1 cellular context compared by ENCODE assay signal in the genomic region with DNA sequence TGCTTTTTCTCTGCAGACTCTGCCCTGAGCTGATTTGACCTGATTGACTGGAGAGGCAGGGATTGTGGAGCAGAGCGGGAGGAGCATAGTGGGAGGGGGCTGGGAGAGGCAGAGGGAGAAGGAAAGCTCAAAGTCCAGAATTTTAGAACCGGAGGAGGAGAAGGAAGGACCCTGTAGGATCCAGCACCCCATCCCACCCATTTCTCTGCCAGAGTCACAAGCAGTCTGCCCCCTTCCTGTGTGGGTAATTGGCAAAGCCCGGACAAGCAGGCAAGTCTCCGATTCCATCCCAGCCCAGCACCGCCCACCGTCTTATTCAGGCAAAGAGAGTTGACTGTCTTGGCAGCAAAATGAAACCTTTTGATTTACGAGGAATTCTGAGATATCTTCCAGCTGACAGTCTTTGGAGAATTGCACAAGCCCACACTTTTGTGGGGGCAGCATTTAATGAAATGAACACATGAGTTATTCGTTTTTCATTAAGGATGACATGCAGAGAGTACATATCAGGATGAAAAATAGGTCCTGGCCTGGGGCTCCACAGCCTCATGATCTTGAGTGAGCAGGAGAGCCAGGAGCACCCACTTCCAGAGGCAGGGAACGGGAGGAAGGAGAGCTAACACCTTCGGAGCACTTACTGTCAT.
TF ChIP-seq lines count a peak whose summit lies in the region.

No MANE protein-coding gene starts in this region.

TF ChIP-seq in HepG2, 621 proteins besides CTCF, POLR2A, EP300 and RAD21 (continued from another document):
- TF ChIP-seq, protein P1, sequence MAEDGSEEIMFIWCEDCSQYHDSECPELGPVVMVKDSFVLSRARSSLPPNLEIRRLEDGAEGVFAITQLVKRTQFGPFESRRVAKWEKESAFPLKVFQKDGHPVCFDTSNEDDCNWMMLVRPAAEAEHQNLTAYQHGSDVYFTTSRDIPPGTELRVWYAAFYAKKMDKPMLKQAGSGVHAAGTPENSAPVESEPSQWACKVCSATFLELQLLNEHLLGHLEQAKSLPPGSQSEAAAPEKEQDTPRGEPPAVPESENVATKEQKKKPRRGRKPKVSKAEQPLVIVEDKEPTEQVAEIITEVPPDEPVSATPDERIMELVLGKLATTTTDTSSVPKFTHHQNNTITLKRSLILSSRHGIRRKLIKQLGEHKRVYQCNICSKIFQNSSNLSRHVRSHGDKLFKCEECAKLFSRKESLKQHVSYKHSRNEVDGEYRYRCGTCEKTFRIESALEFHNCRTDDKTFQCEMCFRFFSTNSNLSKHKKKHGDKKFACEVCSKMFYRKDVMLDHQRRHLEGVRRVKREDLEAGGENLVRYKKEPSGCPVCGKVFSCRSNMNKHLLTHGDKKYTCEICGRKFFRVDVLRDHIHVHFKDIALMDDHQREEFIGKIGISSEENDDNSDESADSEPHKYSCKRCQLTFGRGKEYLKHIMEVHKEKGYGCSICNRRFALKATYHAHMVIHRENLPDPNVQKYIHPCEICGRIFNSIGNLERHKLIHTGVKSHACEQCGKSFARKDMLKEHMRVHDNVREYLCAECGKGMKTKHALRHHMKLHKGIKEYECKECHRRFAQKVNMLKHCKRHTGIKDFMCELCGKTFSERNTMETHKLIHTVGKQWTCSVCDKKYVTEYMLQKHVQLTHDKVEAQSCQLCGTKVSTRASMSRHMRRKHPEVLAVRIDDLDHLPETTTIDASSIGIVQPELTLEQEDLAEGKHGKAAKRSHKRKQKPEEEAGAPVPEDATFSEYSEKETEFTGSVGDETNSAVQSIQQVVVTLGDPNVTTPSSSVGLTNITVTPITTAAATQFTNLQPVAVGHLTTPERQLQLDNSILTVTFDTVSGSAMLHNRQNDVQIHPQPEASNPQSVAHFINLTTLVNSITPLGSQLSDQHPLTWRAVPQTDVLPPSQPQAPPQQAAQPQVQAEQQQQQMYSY (CRISPR knock-in tag; IDR thresholded peaks at IDR 0.05), result peak; percentile 84
- TF ChIP-seq HES4 (CRISPR knock-in tag; IDR thresholded peaks at IDR 0.05; ENCODE audit: borderline replicate concordance), result no peak
- TF ChIP-seq TAF15 (IDR thresholded peaks at IDR 0.05; ENCODE audit: low read depth, low read length, poor library complexity, severe bottlenecking), result no peak
TF ChIP-seq in HepG2: peak in this region for 2.
